In the genomic region with DNA sequence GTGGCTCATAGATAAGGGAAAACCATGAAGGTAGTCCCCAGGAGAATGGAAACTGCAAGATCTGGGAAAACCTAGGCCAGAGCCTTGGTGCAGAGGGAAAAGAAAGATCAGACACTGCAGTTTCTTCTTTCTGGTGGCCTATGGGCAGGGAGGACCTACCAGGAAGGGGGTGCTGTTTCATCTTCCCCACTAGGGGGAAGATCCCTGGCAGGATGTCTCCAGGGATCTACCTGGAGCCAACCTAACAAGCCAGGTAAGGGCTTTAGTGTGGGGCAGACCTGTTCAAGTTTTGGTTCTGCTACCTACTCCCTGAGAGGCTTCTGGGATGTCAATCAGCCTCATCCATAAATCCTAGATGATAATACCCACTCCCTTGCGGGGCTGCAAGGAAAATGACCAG, we compare ENCODE assay signal across 11 cellular contexts. TPM values are rescaled to one million over a fixed set of nuclear protein-coding genes. Genes with fewer than 3 reads are reported as not detected.
A peak's percentile ranks its signal among the peaks of the same experiment; 100 is the strongest.
DNase-seq lines count a peak whose midpoint lies in the region; ATAC-seq and TF ChIP-seq lines count a peak whose summit lies in the region.
"Had no signal": no experiment of that assay in that cellular context is flagged by ENCODE, and none has a peak within 500 bp of the region (broad histone marks: within the 10 kb centered on the region; RNA-seq: fewer than 3 reads in every experiment).

No MANE protein-coding gene starts in this region.

- no peak for TF ChIP-seq POLR2A in tibial nerve (IDR thresholded peaks at IDR 0.05)

- H3K4me2 ChIP-seq in PC-3 (ENCODE audit: low read length) (no peak overlapping the region), osteoblast (ENCODE audit: insufficient read depth, low read length) (no peak overlapping the region)

- no peak for TF ChIP-seq EP300 in tibial nerve (IDR thresholded peaks at IDR 0.05)

- ATAC-seq in PC-3 (peak; percentile 31; the same call in 1 of the 2 replicates), GM21825 (IDR thresholded peaks at IDR 0.05; ENCODE audit: unreplicated experiment) (no peak)
- ATAC-seq: left cardiac atrium; naive thymus-derived CD4-positive, alpha-beta T cell had no signal

- no peak overlapping the region for H2AFZ ChIP-seq in PC-3 (ENCODE audit: low read length)
- H2AFZ ChIP-seq in osteoblast (ENCODE audit: low read length), result no peak overlapping the region

- CTCF ChIA-PET in PC-3 (lab: Charles Lee), result no interaction called here

- H3K36me3 ChIP-seq in PC-3 (ENCODE audit: low read depth, low read length) (peaks cover 9% of the 10 kb centered on the region), osteoblast (ENCODE audit: insufficient read depth, low read length) (no peaks in the 10 kb centered on the region), tibial nerve (peaks cover 0 to 8% (median 0%) of the 10 kb centered on the region in 3 donors)

- H3K4me1 ChIP-seq in PC-3 (ENCODE audit: insufficient read depth, low read length) (peaks cover 54% of the 10 kb centered on the region), osteoblast (ENCODE audit: insufficient read depth, low read length) (peaks cover 34% of the 10 kb centered on the region), tibial nerve (peaks cover 0 to 62% (median 4%) of the 10 kb centered on the region in 4 donors)

- peaks cover 86% of the 10 kb centered on the region for H3K79me2 ChIP-seq in PC-3 (ENCODE audit: low read length)
- H3K79me2 ChIP-seq in osteoblast (ENCODE audit: insufficient read depth, low read length), result peaks cover 83% of the 10 kb centered on the region

- H3K4me3 ChIP-seq in PC-3 (ENCODE audit: low read length), result no peak overlapping the region
- H3K4me3 ChIP-seq in osteoblast (ENCODE audit: insufficient read depth, low read length), result no peak overlapping the region
- no peak overlapping the region for H3K4me3 ChIP-seq in tibial nerve
- H3K4me3 ChIP-seq: skin epidermis had no signal

- intact Hi-C loops in PC-3 (cut with micrococcal nuclease), result no loop called here

- peak; percentile 58 for DNase-seq in PC-3
- DNase-seq in epithelial cell of prostate (ENCODE audit: low read depth, low spot score), result no peak
- no peak for DNase-seq in osteoblast (ENCODE audit: insufficient read length, low spot score, missing footprints)
- DNase-seq in NCI-H748 (lab: John Stamatoyannopoulos, UW; ENCODE audit: unreplicated experiment), result no peak
- no peak for DNase-seq in COLO668 (lab: John Stamatoyannopoulos, UW; ENCODE audit: unreplicated experiment)
- DNase-seq in tibial nerve (ENCODE audit: low spot score in 2 of 2), result no peak
- DNase-seq: left cardiac atrium; naive thymus-derived CD4-positive, alpha-beta T cell had no signal

- POLR2A ChIA-PET in PC-3 (lab: Charles Lee; ENCODE audit: unreplicated experiment), result no interaction called here

- H4K20me1 ChIP-seq in PC-3 (ENCODE audit: low read length), result no peaks in the 10 kb centered on the region
- peaks cover 11% of the 10 kb centered on the region for H4K20me1 ChIP-seq in osteoblast (ENCODE audit: insufficient read depth, low read length)

- H3F3A ChIP-seq in PC-3 (ENCODE audit: low read length, unreplicated experiment), result peaks cover 4% of the 10 kb centered on the region

- BruUV-seq in PC-3 (replicated peaks; lab: Mats Ljungman, UMichigan), result no TSS peak

- H3K27me3 ChIP-seq in PC-3 (ENCODE audit: low read length), result no peaks in the 10 kb centered on the region
- H3K27me3 ChIP-seq in osteoblast (ENCODE audit: insufficient read depth, low read length), result no peaks in the 10 kb centered on the region
- H3K27me3 ChIP-seq in tibial nerve, result no peaks in the 10 kb centered on the region

- H3K9me2 ChIP-seq in PC-3 (replicated peaks; ENCODE audit: low read length), result no peaks in the 10 kb centered on the region

- H3K9ac ChIP-seq in PC-3 (ENCODE audit: low read length), result no peak overlapping the region

- TF ChIP-seq CTCF in GM12874 (IDR thresholded peaks at IDR 0.05; ENCODE audit: insufficient read depth, low read depth, low read length), result peak; percentile 17; the same call in 1 of the 2 replicates
- TF ChIP-seq CTCF in PC-3 (conservative IDR thresholded peaks at IDR 0.05; ENCODE audit: low read depth, low read length), result peak; percentile 63
- peak; percentile 14 for TF ChIP-seq CTCF in osteoblast (IDR thresholded peaks at IDR 0.05; ENCODE audit: extremely low read depth, low read depth, low read length)
- TF ChIP-seq CTCF in tibial nerve (IDR thresholded peaks at IDR 0.05), result no peak

- H3K27ac ChIP-seq in PC-3 (ENCODE audit: low read length), result no peak overlapping the region
- H3K27ac ChIP-seq in epithelial cell of prostate, result peak overlapping the region; percentile 56
- H3K27ac ChIP-seq in osteoblast (ENCODE audit: low read depth, low read length), result peak overlapping the region; percentile 9
- H3K27ac ChIP-seq in tibial nerve, result no peak overlapping the region
- H3K27ac ChIP-seq: skin epidermis had no signal

- no peaks in the 10 kb centered on the region for H3K9me3 ChIP-seq in PC-3 (ENCODE audit: low read length)
- H3K9me3 ChIP-seq in osteoblast (ENCODE audit: low read depth, low read length), result no peaks in the 10 kb centered on the region
- H3K9me3 ChIP-seq in tibial nerve, result no peaks in the 10 kb centered on the region

- 94% methylated on average over 1 of the region's 1 CpG for WGBS in tibial nerve, 2 donors

RNA-seq across cellular contexts. Expression of gene TOM1L2, which starts 21.4 kb away (rescaled TPM):
- total RNA-seq in PC-3 (2014; rRNA removed) (53.3 and 77.1 TPM in 2 replicates), osteoblast (32.1 and 38.7 TPM in 2 replicates), tibial nerve (100 to 1,000 TPM in 1 of 4 donors, 10 to 100 TPM in 3; 83.4 to 109 (median 96.8) TPM)

RNA-seq across cellular contexts. Expression of gene DRC3, which starts 21.9 kb away (rescaled TPM):
- total RNA-seq in PC-3 (2014; rRNA removed), result 1.9 and 2.2 TPM in 2 replicates
- total RNA-seq in osteoblast, result 1.8 and 2.9 TPM in 2 replicates
- 1 to 10 TPM; 4.3 to 8.6 (median 6.0) TPM for total RNA-seq in tibial nerve

Comparison
In these comparisons a context has a peak if more than half of its experiments do, and no peak if none do; other contexts are left out.
1. CTCF ChIP-seq: peak in GM12874 (single experiment), PC-3 (single experiment) and osteoblast (single experiment); none in tibial nerve (0 of 5).
2. H3K27ac ChIP-seq: peak in epithelial cell of prostate (single experiment) and osteoblast (single experiment); none in PC-3 (single experiment) and tibial nerve (0 of 4).